14 cellular contexts compared by ENCODE assay signal in the genomic region with DNA sequence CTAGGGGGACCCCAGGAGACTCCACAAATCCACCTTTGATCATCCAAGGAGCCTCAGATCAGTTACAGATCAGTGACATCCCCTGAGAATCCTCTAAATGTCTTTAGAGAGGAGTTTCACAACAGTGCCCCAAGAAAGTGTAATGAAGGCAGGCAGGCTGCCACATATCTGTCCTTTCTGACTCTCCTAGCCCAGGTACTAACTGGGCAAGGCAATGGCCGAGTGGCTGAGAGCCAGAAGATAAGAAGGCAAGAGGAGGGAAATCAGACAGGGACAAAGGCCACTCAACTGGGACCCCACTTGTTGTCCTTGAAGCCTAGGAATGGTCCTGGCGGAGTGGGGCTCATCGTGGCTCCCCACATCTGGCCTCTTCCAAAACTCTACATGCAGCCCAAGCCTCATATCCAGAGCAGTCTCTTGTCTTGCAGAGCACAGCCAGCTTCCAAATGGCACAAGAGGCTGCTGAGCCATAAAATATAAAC. TPM values are rescaled to one million over a fixed set of nuclear protein-coding genes. Genes with fewer than 3 reads are reported as not detected.
DNase-seq lines count a peak whose midpoint lies in the region; ATAC-seq, FAIRE-seq and TF ChIP-seq lines count a peak whose summit lies in the region.
"Had no signal": no experiment of that assay in that cellular context is flagged by ENCODE, and none has a peak within 500 bp of the region (broad histone marks: within the 10 kb centered on the region; RNA-seq: fewer than 3 reads in every experiment).

No MANE protein-coding gene starts in this region.

- H3K9me3 ChIP-seq in HepG2 (ENCODE audit: low read length) = no peaks in the 10 kb centered on the region
- H3K9me3 ChIP-seq in thymus (ENCODE audit: control insufficient read depth) = no peaks in the 10 kb centered on the region
- H3K9me3 ChIP-seq: testis had no signal

- no peak for ATAC-seq in activated T-cell treated with anti-CD3 and anti-CD28 coated beads, Interleukin-2, amount 50 U/mL, for 72 hours (replicated peaks in 1 of 2)
- ATAC-seq in HepG2 = no peak
- no peak for ATAC-seq in HG02938 (IDR thresholded peaks at IDR 0.05; ENCODE audit: unreplicated experiment)

- no peak overlapping the region for H3K4me3 ChIP-seq in brain microvascular endothelial cell (ENCODE audit: low read depth, low read length)
- no peak overlapping the region for H3K4me3 ChIP-seq in HepG2 (replicated peaks in 1 of 3; ENCODE audit: insufficient read depth in 1 of 3, low read depth in 2 of 3, low read length in 3 of 3)
- no peak overlapping the region for H3K4me3 ChIP-seq in thymus (ENCODE audit: low read length)
- H3K4me3 ChIP-seq: testis had no signal

- H3K36me3 ChIP-seq in brain microvascular endothelial cell (replicated peaks) = peaks cover 66% of the 10 kb centered on the region
- peaks cover 14 to 27% of the 10 kb centered on the region in 2 experiments; a peak in 4 of 5 replicates for H3K36me3 ChIP-seq in HepG2 (replicated peaks in 1 of 2; ENCODE audit: control insufficient read depth in 1 of 2, insufficient read depth in 2 of 2, low read length in 2 of 2)
- H3K36me3 ChIP-seq in thymus (ENCODE audit: control insufficient read depth, insufficient read depth) = no peaks in the 10 kb centered on the region

- H3K79me2 ChIP-seq in HepG2 (ENCODE audit: insufficient read depth, low read length) = peaks cover 100% of the 10 kb centered on the region

- peak overlapping the region; percentile 70 to 74 for H3K4me3 Mint-ChIP-seq in activated T-cell treated with anti-CD3 and anti-CD28 coated beads, Interleukin-2, amount 50 U/mL, for 72 hours
- H3K4me3 Mint-ChIP-seq: activated B cell treated with CpG ODN at 0.5 μM for 24 hours had no signal

- BruUV-seq in HepG2 (replicated peaks; lab: Mats Ljungman, UMichigan) = no TSS peak

- in situ Hi-C loops in brain microvascular endothelial cell (cut with HindIII; ENCODE audit: low pct_ligation_motif_present, low sequenced_read_pairs) = no loop called here
- in situ Hi-C loops in HepG2 (cut with HindIII; ENCODE audit: extremely low pct_ligation_motif_present, low pct_unique_long_range_greater_than_20kb) = no loop called here
- in situ Hi-C loops in GM13976 (cut with MboI; ENCODE audit: low sequenced_read_pairs, unreplicated experiment) = no loop called here

- H3K4me1 Mint-ChIP-seq in activated T-cell treated with anti-CD3 and anti-CD28 coated beads, Interleukin-2, amount 50 U/mL, for 72 hours (ENCODE audit: low read depth) = peaks cover 86% of the 10 kb centered on the region
- H3K4me1 Mint-ChIP-seq: activated B cell treated with CpG ODN at 0.5 μM for 24 hours had no signal

- TF ChIP-seq CTCF in brain microvascular endothelial cell (IDR thresholded peaks at IDR 0.05; ENCODE audit: low read depth, low read length, missing control alignments) (no peak), HepG2 (CRISPR knock-in tag; IDR thresholded peaks at IDR 0.05) (no peak), GM13976 (IDR thresholded peaks at IDR 0.05; ENCODE audit: borderline replicate concordance, control extremely low read depth, extremely low read depth, insufficient read depth, missing control alignments) (no peak)

- no peaks in the 10 kb centered on the region for H3K9me3 Mint-ChIP-seq in activated T-cell treated with anti-CD3 and anti-CD28 coated beads, Interleukin-2, amount 50 U/mL, for 72 hours
- H3K9me3 Mint-ChIP-seq: activated B cell treated with CpG ODN at 0.5 μM for 24 hours had no signal

- TF ChIP-seq EP300 in HepG2 (IDR thresholded peaks at IDR 0.05; ENCODE audit: low read depth in 2 of 2, low read length in 2 of 2) (no peak), HepG2 (CRISPR knock-in tag; IDR thresholded peaks at IDR 0.05; ENCODE audit: borderline replicate concordance) (no peak)

- no peak for TF ChIP-seq POLR2A in HepG2 (IDR thresholded peaks at IDR 0.05; ENCODE audit: insufficient read depth in 1 of 2, low read depth in 2 of 2, low read length in 2 of 2)

- H3K27ac ChIP-seq in brain microvascular endothelial cell (no peak overlapping the region), HepG2 (ENCODE audit: extremely low read length, insufficient read depth, low read length) (no peak overlapping the region), thymus (ENCODE audit: low read depth) (peak overlapping the region; percentile 48)

- H3K27me3 ChIP-seq in brain microvascular endothelial cell (replicated peaks) = no peaks in the 10 kb centered on the region
- H3K27me3 ChIP-seq in HepG2 (ENCODE audit: control insufficient read depth in 1 of 2, insufficient read depth in 2 of 2, low read length in 2 of 2) = no peaks in the 10 kb centered on the region
- no peaks in the 10 kb centered on the region for H3K27me3 ChIP-seq in thymus (ENCODE audit: control insufficient read depth, insufficient read depth)
- H3K27me3 ChIP-seq: testis had no signal

- intact Hi-C loops in HepG2 (cut with micrococcal nuclease; ENCODE audit: unreplicated experiment) = no loop called here

- peaks cover 0 to 11% of the 10 kb centered on the region in 2 donors for H3K36me3 Mint-ChIP-seq in activated T-cell treated with anti-CD3 and anti-CD28 coated beads, Interleukin-2, amount 50 U/mL, for 72 hours (ENCODE audit: insufficient read depth in 2 of 2)

- H3K4me2 ChIP-seq in HepG2 (ENCODE audit: low read depth, low read length) = no peak overlapping the region

- no peak overlapping the region for H2AFZ ChIP-seq in HepG2 (ENCODE audit: low read length)

- H3K4me1 ChIP-seq in HepG2 (ENCODE audit: insufficient read depth, low read length) (peaks cover 100% of the 10 kb centered on the region), thymus (ENCODE audit: control insufficient read depth, insufficient read depth, low read length) (peaks cover 89% of the 10 kb centered on the region)

- 89% methylated on average over 3 of the region's 3 CpGs for WGBS in HepG2 (ENCODE audit: low lambda C conversion rate)
- 98% methylated on average over 3 of the region's 3 CpGs for WGBS in thymus

- H3K9ac ChIP-seq in HepG2 (ENCODE audit: insufficient read depth, low read depth, low read length) = no peak overlapping the region

- no peaks in the 10 kb centered on the region for H3K27me3 Mint-ChIP-seq in activated T-cell treated with anti-CD3 and anti-CD28 coated beads, Interleukin-2, amount 50 U/mL, for 72 hours (ENCODE audit: low read depth)
- H3K27me3 Mint-ChIP-seq: progenitor cell of endocrine pancreas had no signal

- POLR2A ChIA-PET in HepG2 (lab: Yijun Ruan, JAX) = interaction anchor here (0.9 kb wide), 1 partner anchor 9 kb away, joined by 3 read pairs; no protein-coding TSS in a partner anchor

- no peak for TF ChIP-seq RAD21 in HepG2 (CRISPR knock-in tag; IDR thresholded peaks at IDR 0.05)

- peaks cover 82% of the 10 kb centered on the region for H4K20me1 ChIP-seq in HepG2 (ENCODE audit: insufficient read depth, low read length)

- CTCF ChIA-PET in HepG2 (lab: Yijun Ruan, JAX; ENCODE audit: low intra/inter-chr PET ratio, low total read pairs) = no interaction called here

- H3K27ac Mint-ChIP-seq in activated T-cell treated with anti-CD3 and anti-CD28 coated beads, Interleukin-2, amount 50 U/mL, for 72 hours = no peak overlapping the region
- H3K27ac Mint-ChIP-seq: activated B cell treated with CpG ODN at 0.5 μM for 24 hours, progenitor cell of endocrine pancreas had no signal

- no peak for DNase-seq in activated T-cell treated with anti-CD3 and anti-CD28 coated beads, Interleukin-2, amount 50 U/mL, for 72 hours
- DNase-seq in activated T-cell treated with anti-CD3 and anti-CD28 coated beads, Interleukin-2, amount 50 U/mL, for 1 hour = no peak
- DNase-seq in brain microvascular endothelial cell (peak; percentile 0), HepG2 (ENCODE audit: low spot score) (no peak), GM13976 (ENCODE audit: low spot score) (no peak), anterior cingulate cortex (lab: John Stamatoyannopoulos, UW) (no peak)
- DNase-seq: activated B cell treated with CpG ODN at 0.5 μM for 24 hours, MV-4-11, NCI-H446 treated with DMSO at 0.1 percent for 48 hours, RPMI8226, testis had no signal

- no peak for FAIRE-seq in HepG2 (lab: Jason Lieb, UNC)

RNA-seq across cellular contexts. Expression of a gene that starts 11.6 kb away (rescaled TPM):
- total RNA-seq in activated T-cell treated with anti-CD3 and anti-CD28 coated beads, Interleukin-2, amount 50 U/mL, for 72 hours = 10 to 100 TPM; 42.6 to 50.7 TPM
- total RNA-seq in HepG2 (2016; rRNA removed; fragmentation: Illumina TruSeq; extraction: Trizol) = 58.6 and 62.4 TPM in 2 replicates
- total RNA-seq in HepG2 (2016; cell fraction: cytosol; rRNA removed; fragmentation: Illumina TruSeq; extraction: Trizol; ENCODE audit: low read depth) = 9.6 and 10.7 TPM in 2 replicates
- total RNA-seq in HepG2 (2016; cell fraction: insoluble cytoplasmic fraction; rRNA removed; fragmentation: Illumina TruSeq; extraction: Trizol) = 55.0 and 63.6 TPM in 2 replicates
- 25.2 and 28.3 TPM in 2 replicates for total RNA-seq in HepG2 (2016; cell fraction: membrane; rRNA removed; fragmentation: Illumina TruSeq; extraction: Trizol)
- 62.9 and 75.6 TPM in 2 replicates for total RNA-seq in HepG2 (2016; cell fraction: nucleus; rRNA removed; fragmentation: Illumina TruSeq; extraction: Trizol)
- polyA plus RNA-seq in HepG2 (2011; rRNA removed) (152 and 162 TPM in 2 replicates), thymus (59.3 TPM)
- polyA plus RNA-seq in HepG2 (2011; cell fraction: cytosol; rRNA removed) = 97.7 and 136 TPM in 2 replicates
- 162 and 195 TPM in 2 replicates for polyA plus RNA-seq in HepG2 (2011; cell fraction: nucleus; rRNA removed)
- 109 and 118 TPM in 2 replicates for polyA plus RNA-seq in HepG2 (2012)
- 8.0 and 10.4 TPM in 2 replicates for polyA plus RNA-seq in HepG2 (2016; cell fraction: cytosol; fragmentation: Illumina TruSeq; extraction: Trizol; ENCODE audit: low read depth)
- polyA plus RNA-seq in HepG2 (2016; cell fraction: insoluble cytoplasmic fraction; fragmentation: Illumina TruSeq; extraction: Trizol; ENCODE audit: low read depth) = 67.9 and 88.1 TPM in 2 replicates
- polyA plus RNA-seq in HepG2 (2016; cell fraction: membrane; fragmentation: Illumina TruSeq; extraction: Trizol; ENCODE audit: low read depth) = 15.3 and 18.8 TPM in 2 replicates
- 91.6 and 93.8 TPM in 2 replicates for polyA plus RNA-seq in HepG2 (2016; cell fraction: nucleus; fragmentation: Illumina TruSeq; extraction: Trizol; ENCODE audit: insufficient read depth, low read depth)
- 144 and 214 TPM in 2 replicates for polyA minus RNA-seq in HepG2 (2011; rRNA and poly(A)+ RNA removed; ENCODE audit: low replicate concordance)
- 167 and 168 TPM in 2 replicates for polyA minus RNA-seq in HepG2 (2011; cell fraction: cytosol; rRNA and poly(A)+ RNA removed)
- polyA minus RNA-seq in HepG2 (2011; cell fraction: nucleus; rRNA and poly(A)+ RNA removed) = 119 and 126 TPM in 2 replicates
